In the genomic region with DNA sequence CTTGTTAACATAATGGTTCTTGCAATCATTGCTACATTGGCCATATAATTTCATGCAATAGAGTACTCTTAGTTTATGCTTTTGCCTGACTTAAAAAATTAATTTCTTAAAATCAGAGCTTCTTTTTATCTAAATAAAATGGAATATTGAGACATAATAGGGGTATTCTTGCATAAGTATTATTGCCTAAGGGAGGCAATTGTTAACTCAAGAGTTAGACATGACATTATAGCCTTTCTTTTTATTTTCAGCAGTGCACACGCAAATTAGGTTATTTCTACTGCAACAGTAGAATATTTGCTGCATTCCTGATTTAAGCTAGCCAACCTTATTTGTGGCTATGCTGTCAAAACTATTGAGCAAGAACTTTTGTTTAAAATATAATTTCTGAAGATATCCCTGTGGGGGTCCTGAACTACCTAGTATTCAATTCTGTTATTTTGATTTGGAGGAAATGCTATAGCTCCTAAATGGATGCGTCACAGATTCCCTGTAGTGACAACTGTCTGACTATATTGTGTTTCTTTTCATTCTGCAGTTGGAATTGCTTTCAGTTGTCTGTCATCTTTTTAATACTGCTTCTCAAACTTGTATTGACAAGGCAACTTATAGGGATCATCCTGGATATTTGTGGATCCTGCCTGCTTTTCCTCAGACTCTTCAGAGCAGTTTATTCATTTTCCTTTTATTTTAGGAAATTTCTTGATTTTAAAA, we compare ENCODE assay signal across 18 cellular contexts.
A peak's percentile ranks its signal among the peaks of the same experiment; 100 is the strongest.
DNase-seq lines count a peak whose midpoint lies in the region; ATAC-seq and TF ChIP-seq lines count a peak whose summit lies in the region.
"Had no signal": no experiment of that assay in that cellular context is flagged by ENCODE, and none has a peak within 500 bp of the region (broad histone marks: within the 10 kb centered on the region; RNA-seq: fewer than 3 reads in every experiment).

No MANE protein-coding gene starts in this region.

- CTCF ChIA-PET in A673 (lab: Charles Lee): interaction anchor here (0.7 kb wide), 1 partner anchor 27 kb away, joined by 3 read pairs; no protein-coding TSS in a partner anchor
- CTCF ChIA-PET in activated CD8-positive, alpha-beta T cell treated with anti-CD3 and anti-CD28 coated beads, Interleukin-2, amount 10 ng/mL, durations not matched to agents 7 days and 5 days (lab: Charles Lee): no interaction called here

- H3K36me3 ChIP-seq in A673 (ENCODE audit: insufficient read depth, low read length, poor library complexity, severe bottlenecking) (no peaks in the 10 kb centered on the region), GM23338 (ENCODE audit: insufficient read depth) (no peaks in the 10 kb centered on the region)
- H3K36me3 ChIP-seq: Peyer's patch had no signal

- H3F3A ChIP-seq in GM23338 (replicated peaks; ENCODE audit: low read depth): no peaks in the 10 kb centered on the region

- DNase-seq in A673 (ENCODE audit: low spot score): peak; percentile 88
- DNase-seq in GM23338 (ENCODE audit: low spot score): no peak
- DNase-seq in astrocyte of the cerebellum (ENCODE audit: low read depth): peak; percentile 20
- no peak for DNase-seq in mesothelial cell of epicardium (ENCODE audit: low spot score in 2 of 2, unreplicated experiment in 2 of 2)
- no peak for DNase-seq in activated CD8-positive, alpha-beta T cell treated with anti-CD3 and anti-CD28 coated beads, Interleukin-2, amount 10 ng/mL, durations not matched to agents 7 days and 5 days
- DNase-seq in dermis blood vessel endothelial cell: no peak
- DNase-seq: Calu3; CD4-positive, alpha-beta T cell; DMS79; GM23248; Karpas-422; NCI-H187 treated with DMSO at 0.1 percent for 48 hours; NCI-H2171; Peyer's patch; SIG-M5 had no signal

- POLR2A ChIA-PET in A673 (lab: Charles Lee; ENCODE audit: low non-redundant PET): no interaction called here
- POLR2A ChIA-PET in activated CD8-positive, alpha-beta T cell treated with anti-CD3 and anti-CD28 coated beads, Interleukin-2, amount 10 ng/mL, durations not matched to agents 7 days and 5 days (lab: Charles Lee): no interaction called here

- H3K27me3 ChIP-seq in A673 (replicated peaks; ENCODE audit: insufficient read depth, low read depth, low read length, poor library complexity): no peaks in the 10 kb centered on the region
- H3K27me3 ChIP-seq in GM23338 (ENCODE audit: insufficient read depth): no peaks in the 10 kb centered on the region
- H3K27me3 ChIP-seq: Peyer's patch had no signal

- H3K4me3 ChIP-seq in A673 (ENCODE audit: low read depth, low read length, poor library complexity, severe bottlenecking) (no peak overlapping the region), GM23338 (no peak overlapping the region), astrocyte of the cerebellum (ENCODE audit: low read depth, low read length) (no peak overlapping the region)
- H3K4me3 ChIP-seq: GM23248, Peyer's patch had no signal

- H2AFZ ChIP-seq in GM23338: no peak overlapping the region
- H2AFZ ChIP-seq: GM23248 had no signal

- H3K4me3 Mint-ChIP-seq in GM23338 (peak overlapping the region; percentile 61; the same call in 2 of the 3 replicates), mesothelial cell of epicardium (no peak overlapping the region)
- H3K4me3 Mint-ChIP-seq in activated CD8-positive, alpha-beta T cell treated with anti-CD3 and anti-CD28 coated beads, Interleukin-2, amount 10 ng/mL, durations not matched to agents 7 days and 5 days: no peak overlapping the region
- H3K4me3 Mint-ChIP-seq: B cell; CD4-positive, alpha-beta T cell had no signal

- H3K27ac ChIP-seq in A673 (ENCODE audit: low read depth, low read length, poor library complexity, severe bottlenecking): peak overlapping the region; percentile 42
- peak overlapping the region; percentile 94 for H3K27ac ChIP-seq in GM23338 (ENCODE audit: low read depth)
- H3K27ac ChIP-seq: GM23248, Peyer's patch had no signal

- H3K9me2 ChIP-seq in GM23338 (ENCODE audit: insufficient read depth): no peaks in the 10 kb centered on the region

- no peaks in the 10 kb centered on the region for H4K20me1 ChIP-seq in GM23338 (replicated peaks; ENCODE audit: insufficient read depth)

- peak overlapping the region; percentile 88 for H3K27ac Mint-ChIP-seq in GM23338
- peak overlapping the region; percentile 91 for H3K27ac Mint-ChIP-seq in mesothelial cell of epicardium
- no peak overlapping the region for H3K27ac Mint-ChIP-seq in activated CD8-positive, alpha-beta T cell treated with anti-CD3 and anti-CD28 coated beads, Interleukin-2, amount 10 ng/mL, durations not matched to agents 7 days and 5 days
- H3K27ac Mint-ChIP-seq: B cell; CD4-positive, alpha-beta T cell had no signal

- no peaks in the 10 kb centered on the region for H3K9me3 ChIP-seq in A673 (ENCODE audit: low read depth, low read length, poor library complexity, severe bottlenecking)
- H3K9me3 ChIP-seq: Peyer's patch had no signal

- ATAC-seq in GM23338 (no peak), HG02571 (IDR thresholded peaks at IDR 0.05; ENCODE audit: unreplicated experiment) (no peak)
- ATAC-seq in activated CD8-positive, alpha-beta T cell treated with anti-CD3 and anti-CD28 coated beads, Interleukin-2, amount 10 ng/mL, durations not matched to agents 7 days and 5 days: no peak
- ATAC-seq: HepG2 had no signal

- peaks cover 56% of the 10 kb centered on the region for H3K4me1 Mint-ChIP-seq in GM23338
- peaks cover 41% of the 10 kb centered on the region for H3K4me1 Mint-ChIP-seq in mesothelial cell of epicardium
- H3K4me1 Mint-ChIP-seq in activated CD8-positive, alpha-beta T cell treated with anti-CD3 and anti-CD28 coated beads, Interleukin-2, amount 10 ng/mL, durations not matched to agents 7 days and 5 days (ENCODE audit: low read depth): no peaks in the 10 kb centered on the region
- H3K4me1 Mint-ChIP-seq: B cell had no signal

- H3K9me3 Mint-ChIP-seq in GM23338 (no peaks in the 10 kb centered on the region), mesothelial cell of epicardium (no peaks in the 10 kb centered on the region)
- H3K9me3 Mint-ChIP-seq in activated CD8-positive, alpha-beta T cell treated with anti-CD3 and anti-CD28 coated beads, Interleukin-2, amount 10 ng/mL, durations not matched to agents 7 days and 5 days (ENCODE audit: insufficient read depth): no peaks in the 10 kb centered on the region
- H3K9me3 Mint-ChIP-seq: CD4-positive, alpha-beta T cell had no signal

- H3K4me1 ChIP-seq in A673 (ENCODE audit: insufficient read depth, low read length, poor library complexity, severe bottlenecking): peaks cover 49% of the 10 kb centered on the region
- H3K4me1 ChIP-seq in GM23338 (ENCODE audit: insufficient read depth): peaks cover 49% of the 10 kb centered on the region
- H3K4me1 ChIP-seq: Peyer's patch had no signal

- in situ Hi-C loops in astrocyte of the cerebellum (cut with HindIII; ENCODE audit: low sequenced_read_pairs): no loop called here

- BruUV-seq in A673 (replicated peaks; lab: Mats Ljungman, UMichigan): no TSS peak

- intact Hi-C loops in A673 (cut with micrococcal nuclease; ENCODE audit: unreplicated experiment): loop anchor here (2.0 to 10.0 kb wide), 3 partner anchors 40 to 482 kb away; a partner anchor contains a TSS

- no peaks in the 10 kb centered on the region for H3K27me3 Mint-ChIP-seq in GM23338 (ENCODE audit: insufficient read depth, low read depth, poor library complexity)
- H3K27me3 Mint-ChIP-seq in mesothelial cell of epicardium (ENCODE audit: low read depth): no peaks in the 10 kb centered on the region
- no peaks in the 10 kb centered on the region for H3K27me3 Mint-ChIP-seq in activated CD8-positive, alpha-beta T cell treated with anti-CD3 and anti-CD28 coated beads, Interleukin-2, amount 10 ng/mL, durations not matched to agents 7 days and 5 days (ENCODE audit: low read depth)
- H3K27me3 Mint-ChIP-seq: B cell; CD4-positive, alpha-beta T cell had no signal

- TF ChIP-seq CTCF in A673 (conservative IDR thresholded peaks at IDR 0.05; ENCODE audit: low read depth, low read length) (no peak), GM23338 (conservative IDR thresholded peaks at IDR 0.05; ENCODE audit: low read depth in 2 of 2) (no peak), astrocyte of the cerebellum (IDR thresholded peaks at IDR 0.05; ENCODE audit: low read depth, low read length, missing control alignments) (no peak), mesothelial cell of epicardium (IDR thresholded peaks at IDR 0.05; ENCODE audit: unreplicated experiment) (no peak)

- peak overlapping the region; percentile 39; the same call in 1 of the 2 replicates for H3K4me2 ChIP-seq in GM23338

- no peaks in the 10 kb centered on the region; the same call in 2 of the 3 replicates for H3K36me3 Mint-ChIP-seq in GM23338 (ENCODE audit: low read depth)
- H3K36me3 Mint-ChIP-seq in mesothelial cell of epicardium: peaks cover 3% of the 10 kb centered on the region
- H3K36me3 Mint-ChIP-seq in activated CD8-positive, alpha-beta T cell treated with anti-CD3 and anti-CD28 coated beads, Interleukin-2, amount 10 ng/mL, durations not matched to agents 7 days and 5 days (ENCODE audit: low read depth): no peaks in the 10 kb centered on the region

- no peaks in the 10 kb centered on the region for H3K79me2 ChIP-seq in GM23338 (replicated peaks; ENCODE audit: insufficient read depth)

TF ChIP-seq in GM23338, 12 proteins besides CTCF, POLR2A, EP300 and RAD21:
- TF ChIP-seq, protein P1, sequence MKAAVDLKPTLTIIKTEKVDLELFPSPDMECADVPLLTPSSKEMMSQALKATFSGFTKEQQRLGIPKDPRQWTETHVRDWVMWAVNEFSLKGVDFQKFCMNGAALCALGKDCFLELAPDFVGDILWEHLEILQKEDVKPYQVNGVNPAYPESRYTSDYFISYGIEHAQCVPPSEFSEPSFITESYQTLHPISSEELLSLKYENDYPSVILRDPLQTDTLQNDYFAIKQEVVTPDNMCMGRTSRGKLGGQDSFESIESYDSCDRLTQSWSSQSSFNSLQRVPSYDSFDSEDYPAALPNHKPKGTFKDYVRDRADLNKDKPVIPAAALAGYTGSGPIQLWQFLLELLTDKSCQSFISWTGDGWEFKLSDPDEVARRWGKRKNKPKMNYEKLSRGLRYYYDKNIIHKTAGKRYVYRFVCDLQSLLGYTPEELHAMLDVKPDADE (IDR thresholded peaks at IDR 0.05): no peak
- no peak for TF ChIP-seq POLR2AphosphoS5 (IDR thresholded peaks at IDR 0.05; ENCODE audit: low read depth)
- TF ChIP-seq JUNB (IDR thresholded peaks at IDR 0.05; ENCODE audit: unreplicated experiment): no peak
- TF ChIP-seq ZNF114 (CRISPR knock-in tag; IDR thresholded peaks at IDR 0.05): no peak
- TF ChIP-seq NANOG (IDR thresholded peaks at IDR 0.05; ENCODE audit: borderline replicate concordance): no peak
- TF ChIP-seq STAT1 (IDR thresholded peaks at IDR 0.05; ENCODE audit: unreplicated experiment): no peak

Comparison
In these comparisons a context has a peak if more than half of its experiments do, and no peak if none do; other contexts are left out.
1. DNase-seq: peak in A673 (single experiment) and astrocyte of the cerebellum (single experiment); none in GM23338 (single experiment), mesothelial cell of epicardium (0 of 2), activated CD8-positive, alpha-beta T cell treated with anti-CD3 and anti-CD28 coated beads, Interleukin-2, amount 10 ng/mL, durations not matched to agents 7 days and 5 days (single experiment) and dermis blood vessel endothelial cell (single experiment).